ENCODE assay signal across 8 cellular contexts in the genomic region with DNA sequence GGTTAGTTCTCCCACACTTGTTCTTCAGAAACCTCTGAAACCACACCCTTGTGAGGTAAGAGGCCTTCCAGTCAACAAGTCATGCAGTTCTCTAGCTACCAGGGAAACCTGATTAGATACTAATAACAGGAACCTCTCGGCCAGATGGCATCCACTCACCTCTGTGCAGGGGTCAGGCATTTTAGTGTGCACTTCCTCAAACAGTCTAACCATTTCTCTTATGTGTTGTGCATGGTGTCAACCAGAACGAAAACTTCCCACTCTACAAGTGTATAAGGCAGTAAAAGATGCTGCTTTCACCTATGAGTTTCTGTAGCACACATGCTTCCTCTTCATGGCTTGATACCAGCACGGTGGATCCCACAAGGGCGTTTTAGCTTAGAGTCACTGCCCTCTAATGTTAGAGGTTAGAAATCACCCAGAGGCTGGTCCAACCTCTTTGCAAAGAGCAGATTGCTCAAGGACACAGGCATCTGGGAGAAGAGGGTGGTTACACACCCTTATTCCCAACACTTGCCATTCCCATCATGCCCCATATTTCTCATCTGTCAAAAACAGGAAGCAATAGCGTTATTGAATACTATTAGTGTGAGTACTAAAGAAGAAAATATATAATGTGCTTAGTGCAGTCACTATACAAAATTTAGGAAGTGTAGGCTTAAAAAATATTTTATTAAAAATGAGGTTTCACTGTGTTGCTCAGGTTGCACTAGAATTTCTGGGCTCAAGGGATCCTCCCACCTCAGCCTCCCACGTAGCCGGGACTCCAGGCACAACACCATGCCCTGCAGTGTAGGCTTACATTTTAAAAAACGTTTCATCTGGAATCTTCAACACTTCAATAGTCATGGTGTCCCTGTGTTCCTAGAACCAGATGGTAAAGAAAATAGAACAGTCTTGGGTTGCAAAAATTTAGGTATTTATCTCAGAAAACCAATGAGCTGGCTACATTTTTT. TPM values are rescaled to one million over a fixed set of nuclear protein-coding genes. Genes with fewer than 3 reads are reported as not detected.
DNase-seq lines count a peak whose midpoint lies in the region; ATAC-seq, FAIRE-seq and TF ChIP-seq lines count a peak whose summit lies in the region.

No MANE protein-coding gene starts in this region.

- H3K9ac ChIP-seq in PC-3 (ENCODE audit: low read length) (peak overlapping the region; percentile 64), HepG2 (ENCODE audit: insufficient read depth, low read depth, low read length) (peak overlapping the region; percentile 59)

- H3K4me2 ChIP-seq in PC-3 (ENCODE audit: low read length) (peak overlapping the region; percentile 71), HepG2 (ENCODE audit: low read depth, low read length) (peak overlapping the region; percentile 95)

- H3K27ac ChIP-seq in PC-3 (ENCODE audit: low read length): peak overlapping the region; percentile 94
- peak overlapping the region; percentile 88 for H3K27ac ChIP-seq in HepG2 (ENCODE audit: extremely low read length, insufficient read depth, low read length)

- no peak for TF ChIP-seq EP300 in HepG2 (IDR thresholded peaks at IDR 0.05; ENCODE audit: low read depth in 2 of 2, low read length in 2 of 2)
- no peak for TF ChIP-seq EP300 in HepG2 (CRISPR knock-in tag; IDR thresholded peaks at IDR 0.05; ENCODE audit: borderline replicate concordance)

- FAIRE-seq in HepG2 (lab: Jason Lieb, UNC): peak; percentile 72

- CTCF ChIA-PET in PC-3 (lab: Charles Lee) (interaction anchor here (0.6 to 1.4 kb wide), 12 partner anchors 10 to 831 kb away, joined by 3 to 17 read pairs (median 4); no protein-coding TSS in a partner anchor), HepG2 (lab: Yijun Ruan, JAX; ENCODE audit: low intra/inter-chr PET ratio, low total read pairs) (no interaction called here)

- POLR2A ChIA-PET in PC-3 (lab: Charles Lee; ENCODE audit: unreplicated experiment): interaction anchor here (0.6 to 1.0 kb wide), 6 partner anchors 9 to 99 kb away, joined by 3 to 7 read pairs (median 4); no protein-coding TSS in a partner anchor
- POLR2A ChIA-PET in HepG2 (lab: Yijun Ruan, JAX): interaction anchor here (0.7 to 1.3 kb wide), 6 partner anchors 9 to 98 kb away, joined by 3 to 6 read pairs (median 4); no protein-coding TSS in a partner anchor

- no peaks in the 10 kb centered on the region for H3K36me3 ChIP-seq in PC-3 (ENCODE audit: low read depth, low read length)
- no peaks in the 10 kb centered on the region for H3K36me3 ChIP-seq in HepG2 (replicated peaks in 1 of 2; ENCODE audit: control insufficient read depth in 1 of 2, insufficient read depth in 2 of 2, low read length in 2 of 2)

- WGBS in HepG2 (ENCODE audit: low lambda C conversion rate): 3% methylated on average over 8 of the region's 8 CpGs

- peak overlapping the region; percentile 22 for H2AFZ ChIP-seq in PC-3 (ENCODE audit: low read length)
- no peak overlapping the region for H2AFZ ChIP-seq in HepG2 (ENCODE audit: low read length)

- in situ Hi-C loops in HepG2 (cut with HindIII; ENCODE audit: extremely low pct_ligation_motif_present, low pct_unique_long_range_greater_than_20kb): loop anchor here (10.0 kb wide), 1 partner anchor 59 kb away; a partner anchor contains a TSS

- peaks cover 19% of the 10 kb centered on the region for H3K4me1 ChIP-seq in PC-3 (ENCODE audit: insufficient read depth, low read length)
- H3K4me1 ChIP-seq in HepG2 (ENCODE audit: insufficient read depth, low read length): peaks cover 28% of the 10 kb centered on the region

- DNase-seq in NCI-H748 (lab: John Stamatoyannopoulos, UW; ENCODE audit: unreplicated experiment) (peak; percentile 53), NCI-H748 treated with DMSO at 0.1 percent for 48 hours (lab: John Stamatoyannopoulos, UW) (no peak), PC-3 (peak; percentile 94), HepG2 (ENCODE audit: low spot score) (peak; percentile 86), NCI-H345 treated with DMSO at 0.1 percent for 48 hours (lab: John Stamatoyannopoulos, UW; ENCODE audit: unreplicated experiment) (no peak)
- peak; percentile 16 for DNase-seq in central memory CD4-positive, alpha-beta T cell

- H4K20me1 ChIP-seq in PC-3 (ENCODE audit: low read length): no peaks in the 10 kb centered on the region
- H4K20me1 ChIP-seq in HepG2 (ENCODE audit: insufficient read depth, low read length): no peaks in the 10 kb centered on the region

- TF ChIP-seq RAD21 in HepG2 (CRISPR knock-in tag; IDR thresholded peaks at IDR 0.05): peak; percentile 52; the same call in 1 of the 2 replicates

- BruUV-seq in PC-3 (replicated peaks; lab: Mats Ljungman, UMichigan) (no TSS peak), HepG2 (replicated peaks; lab: Mats Ljungman, UMichigan) (no TSS peak)

- no peaks in the 10 kb centered on the region for H3K9me3 ChIP-seq in PC-3 (ENCODE audit: low read length)
- no peaks in the 10 kb centered on the region for H3K9me3 ChIP-seq in HepG2 (ENCODE audit: low read length)

- H3K9me2 ChIP-seq in PC-3 (replicated peaks; ENCODE audit: low read length): no peaks in the 10 kb centered on the region

- peaks cover 5% of the 10 kb centered on the region for H3F3A ChIP-seq in PC-3 (ENCODE audit: low read length, unreplicated experiment)

- 0 out of 4 replicates have a peak, but pooled peaks of 1 of the 2 experiments have one; percentile 25 for TF ChIP-seq POLR2A in HepG2 (IDR thresholded peaks at IDR 0.05; ENCODE audit: insufficient read depth in 1 of 2, low read depth in 2 of 2, low read length in 2 of 2)

- H3K4me3 ChIP-seq in PC-3 (ENCODE audit: low read length): peak overlapping the region; percentile 3; the same call in 1 of the 2 replicates
- H3K4me3 ChIP-seq in HepG2 (replicated peaks in 1 of 3; ENCODE audit: insufficient read depth in 1 of 3, low read depth in 2 of 3, low read length in 3 of 3): peak overlapping the region; percentile 31 to 60 (median 34); a peak in 3 of 6 replicates

- intact Hi-C loops in PC-3 (cut with micrococcal nuclease): loop anchor here (1.0 kb wide), 3 partner anchors 15 to 98 kb away; no protein-coding TSS in a partner anchor
- intact Hi-C loops in HepG2 (cut with micrococcal nuclease; ENCODE audit: unreplicated experiment): loop anchor here (2.0 kb wide), 2 partner anchors 61 to 99 kb away; no protein-coding TSS in a partner anchor

- H3K79me2 ChIP-seq in PC-3 (ENCODE audit: low read length) (no peaks in the 10 kb centered on the region), HepG2 (ENCODE audit: insufficient read depth, low read length) (no peaks in the 10 kb centered on the region)

- peak; percentile 98 for ATAC-seq in GM19468 (IDR thresholded peaks at IDR 0.05; ENCODE audit: extremely low read depth, unreplicated experiment)
- ATAC-seq in HG03460 (IDR thresholded peaks at IDR 0.05; ENCODE audit: unreplicated experiment): peak; percentile 98
- ATAC-seq in PC-3: peak; percentile 90
- ATAC-seq in HepG2: peak; percentile 89

- H3K27me3 ChIP-seq in PC-3 (ENCODE audit: low read length) (no peaks in the 10 kb centered on the region), HepG2 (ENCODE audit: control insufficient read depth in 1 of 2, insufficient read depth in 2 of 2, low read length in 2 of 2) (0 out of 5 replicates have a peak, but pooled peaks cover 0 to 6% of the 10 kb centered on the region in 2 experiments)

- TF ChIP-seq CTCF in PC-3 (conservative IDR thresholded peaks at IDR 0.05; ENCODE audit: low read depth, low read length) (peak; percentile 65), HepG2 (CRISPR knock-in tag; IDR thresholded peaks at IDR 0.05) (peak; percentile 72)

RNA-seq across cellular contexts. Expression of a gene that starts 34.5 kb away (rescaled TPM):
- total RNA-seq in PC-3 (2014; rRNA removed) (1.7 and 3.8 TPM in 2 replicates), HepG2 (2016; rRNA removed; fragmentation: Illumina TruSeq; extraction: Trizol) (1.7 and 3.6 TPM in 2 replicates)
- 1.4 and 2.6 TPM in 2 replicates for total RNA-seq in HepG2 (2016; cell fraction: cytosol; rRNA removed; fragmentation: Illumina TruSeq; extraction: Trizol; ENCODE audit: low read depth)
- total RNA-seq in HepG2 (2016; cell fraction: insoluble cytoplasmic fraction; rRNA removed; fragmentation: Illumina TruSeq; extraction: Trizol): 2.9 TPM in 2 replicates
- 3.1 and 3.4 TPM in 2 replicates for total RNA-seq in HepG2 (2016; cell fraction: membrane; rRNA removed; fragmentation: Illumina TruSeq; extraction: Trizol)
- total RNA-seq in HepG2 (2016; cell fraction: nucleus; rRNA removed; fragmentation: Illumina TruSeq; extraction: Trizol): 1.4 and 2.6 TPM in 2 replicates
- 0.73 and 1.1 TPM in 2 replicates for polyA plus RNA-seq in HepG2 (2011; rRNA removed)
- polyA plus RNA-seq in HepG2 (2011; cell fraction: cytosol; rRNA removed): 0.24 and 1.2 TPM in 2 replicates
- polyA plus RNA-seq in HepG2 (2011; cell fraction: nucleus; rRNA removed): 8.7 and 12.9 TPM in 2 replicates
- polyA plus RNA-seq in HepG2 (2012): 0.38 and 2.1 TPM in 2 replicates
- polyA plus RNA-seq in HepG2 (2016; cell fraction: cytosol; fragmentation: Illumina TruSeq; extraction: Trizol; ENCODE audit: low read depth): 4.4 and 5.7 TPM in 2 replicates
- 3.7 TPM in 2 replicates for polyA plus RNA-seq in HepG2 (2016; cell fraction: insoluble cytoplasmic fraction; fragmentation: Illumina TruSeq; extraction: Trizol; ENCODE audit: low read depth)
- 2.6 and 3.5 TPM in 2 replicates for polyA plus RNA-seq in HepG2 (2016; cell fraction: membrane; fragmentation: Illumina TruSeq; extraction: Trizol; ENCODE audit: low read depth)
- 2.9 and 3.0 TPM in 2 replicates for polyA plus RNA-seq in HepG2 (2016; cell fraction: nucleus; fragmentation: Illumina TruSeq; extraction: Trizol; ENCODE audit: insufficient read depth, low read depth)
- polyA minus RNA-seq in HepG2 (2011; rRNA and poly(A)+ RNA removed; ENCODE audit: low replicate concordance): 1.9 and 153 TPM in 2 replicates
- polyA minus RNA-seq in HepG2 (2011; cell fraction: cytosol; rRNA and poly(A)+ RNA removed): 2.8 and 4.2 TPM in 2 replicates
- 5.3 and 5.5 TPM in 2 replicates for polyA minus RNA-seq in HepG2 (2011; cell fraction: nucleus; rRNA and poly(A)+ RNA removed)

RNA-seq across cellular contexts. Expression of a gene that starts 59.2 kb away (rescaled TPM):
- total RNA-seq in PC-3 (2014; rRNA removed) (154 and 185 TPM in 2 replicates), HepG2 (2016; rRNA removed; fragmentation: Illumina TruSeq; extraction: Trizol) (66.5 and 84.6 TPM in 2 replicates)
- 144 and 170 TPM in 2 replicates for total RNA-seq in HepG2 (2016; cell fraction: cytosol; rRNA removed; fragmentation: Illumina TruSeq; extraction: Trizol; ENCODE audit: low read depth)
- 69.2 and 85.3 TPM in 2 replicates for total RNA-seq in HepG2 (2016; cell fraction: insoluble cytoplasmic fraction; rRNA removed; fragmentation: Illumina TruSeq; extraction: Trizol)
- total RNA-seq in HepG2 (2016; cell fraction: membrane; rRNA removed; fragmentation: Illumina TruSeq; extraction: Trizol): 85.0 and 109 TPM in 2 replicates
- total RNA-seq in HepG2 (2016; cell fraction: nucleus; rRNA removed; fragmentation: Illumina TruSeq; extraction: Trizol): 69.1 and 76.3 TPM in 2 replicates
- polyA plus RNA-seq in HepG2 (2011; rRNA removed): 67.2 and 72.4 TPM in 2 replicates
- 55.0 and 59.0 TPM in 2 replicates for polyA plus RNA-seq in HepG2 (2011; cell fraction: cytosol; rRNA removed)
- 76.7 and 84.0 TPM in 2 replicates for polyA plus RNA-seq in HepG2 (2011; cell fraction: nucleus; rRNA removed)
- 35.3 and 48.1 TPM in 2 replicates for polyA plus RNA-seq in HepG2 (2012)
- 6.3 and 6.5 TPM in 2 replicates for polyA plus RNA-seq in HepG2 (2016; cell fraction: cytosol; fragmentation: Illumina TruSeq; extraction: Trizol; ENCODE audit: low read depth)
- polyA plus RNA-seq in HepG2 (2016; cell fraction: insoluble cytoplasmic fraction; fragmentation: Illumina TruSeq; extraction: Trizol; ENCODE audit: low read depth): 50.5 and 52.3 TPM in 2 replicates
- polyA plus RNA-seq in HepG2 (2016; cell fraction: membrane; fragmentation: Illumina TruSeq; extraction: Trizol; ENCODE audit: low read depth): 18.9 and 22.6 TPM in 2 replicates
- polyA plus RNA-seq in HepG2 (2016; cell fraction: nucleus; fragmentation: Illumina TruSeq; extraction: Trizol; ENCODE audit: insufficient read depth, low read depth): 68.2 and 72.2 TPM in 2 replicates
- polyA minus RNA-seq in HepG2 (2011; rRNA and poly(A)+ RNA removed; ENCODE audit: low replicate concordance): 122 and 149 TPM in 2 replicates
- 33.5 and 74.3 TPM in 2 replicates for polyA minus RNA-seq in HepG2 (2011; cell fraction: cytosol; rRNA and poly(A)+ RNA removed)
- polyA minus RNA-seq in HepG2 (2011; cell fraction: nucleus; rRNA and poly(A)+ RNA removed): 130 and 145 TPM in 2 replicates

Comparison
In these comparisons a context has a peak if more than half of its experiments do, and no peak if none do; other contexts are left out.
1. DNase-seq: peak in NCI-H748 (single experiment), PC-3 (single experiment), central memory CD4-positive, alpha-beta T cell (single experiment) and HepG2 (single experiment); none in NCI-H748 treated with DMSO at 0.1 percent for 48 hours (single experiment) and NCI-H345 treated with DMSO at 0.1 percent for 48 hours (single experiment).
2. Peak in every context shown above with its lines, with median percentiles within 50 percentile points of each other: ATAC-seq.